ENCODE assay signal across 8 cellular contexts in the genomic region with DNA sequence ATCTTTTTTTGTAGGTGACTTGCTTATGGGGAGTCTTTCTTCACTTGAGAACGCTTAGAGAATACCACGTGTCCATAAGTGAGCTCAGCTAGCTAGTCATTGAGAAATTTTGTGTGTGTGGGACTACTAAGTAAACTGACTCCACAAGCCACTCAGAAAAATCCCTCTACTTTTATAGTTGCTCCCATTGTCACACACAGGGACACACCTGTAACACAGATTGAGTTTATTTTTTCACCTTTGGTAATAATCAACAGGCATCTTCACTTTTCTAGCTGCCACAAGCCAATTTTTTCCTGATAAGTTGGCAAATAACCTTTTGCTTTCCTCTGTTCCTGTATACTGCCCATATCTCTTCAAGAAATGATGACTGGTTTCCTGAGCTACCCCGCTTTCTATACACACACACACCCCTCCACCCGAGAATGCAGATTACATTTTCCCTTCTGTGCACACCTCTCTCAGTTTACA. TPM values are rescaled to one million over a fixed set of nuclear protein-coding genes. Genes with fewer than 3 reads are reported as not detected.
DNase-seq lines count a peak whose midpoint lies in the region; FAIRE-seq and TF ChIP-seq lines count a peak whose summit lies in the region.

No MANE protein-coding gene starts in this region.

- no peaks in the 10 kb centered on the region for H3K9me3 ChIP-seq in astrocyte (ENCODE audit: insufficient read depth, low read depth, low read length)

- H3K4me3 ChIP-seq in astrocyte (ENCODE audit: insufficient read depth, low read depth, low read length) (peak overlapping the region; percentile 97), kidney epithelial cell (ENCODE audit: low read depth, low read length) (peak overlapping the region; percentile 84)

- no peak for FAIRE-seq in astrocyte (lab: Jason Lieb, UNC)

- H3K36me3 ChIP-seq in astrocyte (ENCODE audit: insufficient read depth, low read length) (no peaks in the 10 kb centered on the region), kidney epithelial cell (ENCODE audit: control insufficient read depth, insufficient read depth, low read length) (peaks cover 4% of the 10 kb centered on the region)

- peak overlapping the region; percentile 98 for H3K27ac ChIP-seq in astrocyte (ENCODE audit: low read depth, low read length)

- peaks cover 88% of the 10 kb centered on the region for H3K79me2 ChIP-seq in astrocyte (ENCODE audit: insufficient read depth, low read length)

- peak overlapping the region; percentile 97 for H3K4me2 ChIP-seq in astrocyte (ENCODE audit: low read length)

- H3K4me3 Mint-ChIP-seq in activated T-cell treated with anti-CD3 and anti-CD28 coated beads, Interleukin-2, amount 50 U/mL, for 24 hours: peak overlapping the region; percentile 96
- peak overlapping the region; percentile 91 for H3K4me3 Mint-ChIP-seq in astrocyte (ENCODE audit: unreplicated experiment)

- no peak for DNase-seq in activated T-cell treated with anti-CD3 and anti-CD28 coated beads, Interleukin-2, amount 50 U/mL, for 24 hours
- DNase-seq in activated T-cell treated with anti-CD3 and anti-CD28 coated beads, Interleukin-2, amount 50 U/mL, for 1 hour: no peak
- DNase-seq in NCI-H2107 treated with DMSO at 0.1 percent for 48 hours (lab: John Stamatoyannopoulos, UW; ENCODE audit: unreplicated experiment) (peak; percentile 76), astrocyte (ENCODE audit: low read depth) (peak; percentile 84), kidney epithelial cell (ENCODE audit: low read depth) (no peak), superior temporal gyrus (ENCODE audit: extremely low spot score) (peak; percentile 72), T-helper 9 cell (no peak)
- DNase-seq in activated effector memory CD4-positive, alpha-beta T cell treated with anti-CD3 and anti-CD28 coated beads, Interleukin-2, amount 50 U/mL, for 16 hours: no peak

- TF ChIP-seq CTCF in astrocyte (IDR thresholded peaks at IDR 0.05; ENCODE audit: insufficient read depth, low read depth, low read length) (no peak), kidney epithelial cell (IDR thresholded peaks at IDR 0.05; ENCODE audit: insufficient read depth, low read length, poor library complexity, severe bottlenecking) (no peak)

- peaks cover 56% of the 10 kb centered on the region for H3K4me1 Mint-ChIP-seq in activated T-cell treated with anti-CD3 and anti-CD28 coated beads, Interleukin-2, amount 50 U/mL, for 24 hours (ENCODE audit: low read depth)
- H3K4me1 Mint-ChIP-seq in astrocyte (ENCODE audit: low read depth, unreplicated experiment): peaks cover 14% of the 10 kb centered on the region

- peak overlapping the region; percentile 98 for H3K9ac ChIP-seq in astrocyte (ENCODE audit: low read length)

- no peaks in the 10 kb centered on the region for H3K27me3 Mint-ChIP-seq in activated T-cell treated with anti-CD3 and anti-CD28 coated beads, Interleukin-2, amount 50 U/mL, for 24 hours
- no peaks in the 10 kb centered on the region for H3K27me3 Mint-ChIP-seq in astrocyte (ENCODE audit: low read depth, unreplicated experiment)

- peaks cover 14% of the 10 kb centered on the region for H3K4me1 ChIP-seq in astrocyte (ENCODE audit: insufficient read depth, low read length)

- H2AFZ ChIP-seq in astrocyte (ENCODE audit: low read depth, low read length): no peak overlapping the region

- H3K27me3 ChIP-seq in astrocyte (ENCODE audit: insufficient read depth, low read length) (no peaks in the 10 kb centered on the region), kidney epithelial cell (ENCODE audit: control insufficient read depth, insufficient read depth, low read length) (no peaks in the 10 kb centered on the region)

- H4K20me1 ChIP-seq in astrocyte (ENCODE audit: insufficient read depth, low read length): peaks cover 87% of the 10 kb centered on the region

- no peaks in the 10 kb centered on the region for H3K9me3 Mint-ChIP-seq in activated T-cell treated with anti-CD3 and anti-CD28 coated beads, Interleukin-2, amount 50 U/mL, for 24 hours
- H3K9me3 Mint-ChIP-seq in astrocyte (ENCODE audit: unreplicated experiment): no peaks in the 10 kb centered on the region

- peak overlapping the region; percentile 76 for H3K27ac Mint-ChIP-seq in activated T-cell treated with anti-CD3 and anti-CD28 coated beads, Interleukin-2, amount 50 U/mL, for 24 hours
- H3K27ac Mint-ChIP-seq in astrocyte (ENCODE audit: unreplicated experiment): peak overlapping the region; percentile 65

- H3K36me3 Mint-ChIP-seq in activated T-cell treated with anti-CD3 and anti-CD28 coated beads, Interleukin-2, amount 50 U/mL, for 24 hours (ENCODE audit: low read depth): peaks cover 69% of the 10 kb centered on the region
- H3K36me3 Mint-ChIP-seq in astrocyte (ENCODE audit: low read depth, unreplicated experiment): peaks cover 35% of the 10 kb centered on the region

RNA-seq across cellular contexts. Expression of gene TSC22D2, which starts 4.5 kb away (rescaled TPM):
- total RNA-seq in astrocyte: 99.4 and 116 TPM in 2 replicates
- total RNA-seq in kidney epithelial cell: 13.3 and 16.8 TPM in 2 replicates

Comparison
In these comparisons a context has a peak if more than half of its experiments do, and no peak if none do; other contexts are left out.
1. DNase-seq: peak in NCI-H2107 treated with DMSO at 0.1 percent for 48 hours (single experiment), astrocyte (single experiment) and superior temporal gyrus (single experiment); none in activated T-cell treated with anti-CD3 and anti-CD28 coated beads, Interleukin-2, amount 50 U/mL, for 24 hours (single experiment), activated T-cell treated with anti-CD3 and anti-CD28 coated beads, Interleukin-2, amount 50 U/mL, for 1 hour (single experiment), kidney epithelial cell (single experiment), T-helper 9 cell (single experiment) and activated effector memory CD4-positive, alpha-beta T cell treated with anti-CD3 and anti-CD28 coated beads, Interleukin-2, amount 50 U/mL, for 16 hours (single experiment).